ENCODE assay signal across 21 cellular contexts in the genomic region with DNA sequence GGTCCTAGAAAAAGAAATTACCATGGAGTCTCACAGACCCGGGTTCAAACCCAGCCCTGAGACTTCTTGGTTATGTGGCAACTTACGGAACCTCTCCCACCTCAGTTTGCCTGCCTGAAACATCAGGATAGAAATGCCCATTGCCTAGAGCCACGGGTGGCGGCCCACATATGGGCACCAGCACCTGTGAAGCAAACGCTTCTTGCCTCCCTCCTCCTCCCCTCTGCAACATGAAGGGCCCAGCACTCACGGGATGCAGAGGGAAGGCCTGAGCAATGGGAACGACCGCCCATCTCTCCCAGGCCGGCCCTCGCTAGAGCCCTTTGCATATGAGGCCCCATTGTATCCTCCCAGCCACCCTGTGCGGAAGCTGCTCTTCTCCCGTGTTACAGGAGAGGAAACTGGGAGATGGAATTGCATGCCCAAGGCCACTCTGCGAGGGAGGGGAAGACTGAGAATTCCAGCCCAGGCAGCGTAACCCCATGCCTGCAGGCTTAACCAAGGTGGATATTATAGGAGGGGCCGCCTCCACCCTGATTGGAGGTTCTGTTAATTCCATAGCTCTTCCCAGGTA.
DNase-seq lines count a peak whose midpoint lies in the region; ATAC-seq, FAIRE-seq and TF ChIP-seq lines count a peak whose summit lies in the region.
"Had no signal": no experiment of that assay in that cellular context is flagged by ENCODE, and none has a peak within 500 bp of the region (broad histone marks: within the 10 kb centered on the region; RNA-seq: fewer than 3 reads in every experiment).

No MANE protein-coding gene starts in this region.

- 95% methylated on average over 15 of the region's 15 CpGs for WGBS in GM12878 (ENCODE audit: insufficient coverage, insufficient replicate concordance, low lambda C conversion rate, missing lambda C conversion rate)
- 86% methylated on average over 15 of the region's 15 CpGs for WGBS in mesenchymal stem cell

- CTCF ChIA-PET in GM12878 (lab: Yijun Ruan, JAX): interaction anchor here (1.0 kb wide), 1 partner anchor 245 kb away, joined by 3 read pairs; no protein-coding TSS in a partner anchor

- H3K4ac ChIP-seq in mesenchymal stem cell (ENCODE audit: low read depth in 1 of 2, low read length in 2 of 2): no peak overlapping the region

- H2BK5ac ChIP-seq in mesenchymal stem cell (ENCODE audit: low read depth, low read length, poor library complexity, severe bottlenecking): no peak overlapping the region

- TF ChIP-seq POLR2A in GM12878 (IDR thresholded peaks at IDR 0.05; ENCODE audit: low read depth, low read length) (0 out of 2 replicates have a peak, but pooled peaks have one; percentile 19), Peyer's patch (IDR thresholded peaks at IDR 0.05) (no peak)

- intact Hi-C loops in GM12878 (cut with micrococcal nuclease; ENCODE audit: unreplicated experiment): no loop called here

- ATAC-seq in GM12878: no peak
- ATAC-seq in stimulated activated memory B cell treated with anti-CD40 and anti-IgM and Interleukin-4, amounts not matched to agents 10 μg/mL and 1 μg/mL and 100 μg/mL, for 72 hours: no peak
- ATAC-seq in HG02840 (IDR thresholded peaks at IDR 0.05; ENCODE audit: low FRiP score, unreplicated experiment): no peak
- ATAC-seq: HCT116 had no signal

- H3K36me3 Mint-ChIP-seq in T-helper 1 cell treated with Interleukin-12 subunit alpha and Interleukin-12 subunit beta and Interleukin-4 antibody, amounts not matched to agents 30 μg/mL and 1 μg/mL, for 36 hours (ENCODE audit: low read depth): peaks cover 9% of the 10 kb centered on the region
- peaks cover 17% of the 10 kb centered on the region for H3K36me3 Mint-ChIP-seq in stimulated activated memory B cell treated with anti-CD40 and anti-IgM and Interleukin-4, amounts not matched to agents 10 μg/mL and 1 μg/mL and 100 μg/mL, for 72 hours

- BruUV-seq in GM12878 (replicated peaks; lab: Mats Ljungman, UMichigan): no TSS peak

- no peak for DNase-seq in T-helper 1 cell
- DNase-seq in GM12878 (ENCODE audit: low read depth, low spot score): no peak
- DNase-seq in mesenchymal stem cell: no peak
- DNase-seq in Karpas-422: no peak
- DNase-seq in Peyer's patch: no peak
- DNase-seq: AML-193, COR-L47, DMS 273 treated with DMSO at 0.1 percent for 48 hours, GDM1, KG1, MV-4-11, NCI-H1694 treated with DMSO at 0.1 percent for 48 hours, NCI-H510A, NCI-H774, OCI-M1 had no signal

- SMC1A ChIA-PET in GM12878 (lab: Charles Lee; ENCODE audit: uncharacterized antibody, unreplicated experiment): interaction anchor here (0.6 kb wide), 1 partner anchor 145 kb away, joined by 3 read pairs; no protein-coding TSS in a partner anchor

- no peaks in the 10 kb centered on the region for H3K4me1 Mint-ChIP-seq in T-helper 1 cell treated with Interleukin-12 subunit alpha and Interleukin-12 subunit beta and Interleukin-4 antibody, amounts not matched to agents 30 μg/mL and 1 μg/mL, for 36 hours (ENCODE audit: low read depth)
- H3K4me1 Mint-ChIP-seq in stimulated activated memory B cell treated with anti-CD40 and anti-IgM and Interleukin-4, amounts not matched to agents 10 μg/mL and 1 μg/mL and 100 μg/mL, for 72 hours: peaks cover 41% of the 10 kb centered on the region

- H3K4me3 Mint-ChIP-seq in T-helper 1 cell treated with Interleukin-12 subunit alpha and Interleukin-12 subunit beta and Interleukin-4 antibody, amounts not matched to agents 30 μg/mL and 1 μg/mL, for 36 hours: no peak overlapping the region
- no peak overlapping the region for H3K4me3 Mint-ChIP-seq in stimulated activated memory B cell treated with anti-CD40 and anti-IgM and Interleukin-4, amounts not matched to agents 10 μg/mL and 1 μg/mL and 100 μg/mL, for 72 hours

- H3K4me2 ChIP-seq in GM12878 (ENCODE audit: control insufficient read depth, insufficient read depth) (no peak overlapping the region), mesenchymal stem cell (ENCODE audit: low read length, poor library complexity, severe bottlenecking) (no peak overlapping the region), Karpas-422 (ENCODE audit: low read depth, low read length, poor library complexity, severe bottlenecking) (no peak overlapping the region)

- H4K20me1 ChIP-seq in GM12878 (ENCODE audit: control insufficient read depth, insufficient read depth): no peaks in the 10 kb centered on the region
- no peaks in the 10 kb centered on the region for H4K20me1 ChIP-seq in Karpas-422 (ENCODE audit: insufficient read depth, low read depth, low read length)

- no peak for TF ChIP-seq EP300 in GM12878 (IDR thresholded peaks at IDR 0.05; ENCODE audit: borderline replicate concordance in 1 of 2, control insufficient read depth in 1 of 2, low read depth in 2 of 2, low read length in 2 of 2)

- H2BK120ac ChIP-seq in mesenchymal stem cell (ENCODE audit: low read depth, low read length): no peak overlapping the region

- peak overlapping the region; percentile 41 for H3K27ac Mint-ChIP-seq in T-helper 1 cell treated with Interleukin-12 subunit alpha and Interleukin-12 subunit beta and Interleukin-4 antibody, amounts not matched to agents 30 μg/mL and 1 μg/mL, for 36 hours
- peak overlapping the region; percentile 84 for H3K27ac Mint-ChIP-seq in stimulated activated memory B cell treated with anti-CD40 and anti-IgM and Interleukin-4, amounts not matched to agents 10 μg/mL and 1 μg/mL and 100 μg/mL, for 72 hours

- no peak for TF ChIP-seq RAD21 in GM12878 (IDR thresholded peaks at IDR 0.05; ENCODE audit: insufficient read depth, low read depth, low read length)

- no peaks in the 10 kb centered on the region for H3K9me3 ChIP-seq in GM12878 (replicated peaks; ENCODE audit: control insufficient read depth, insufficient read depth, low read length)
- no peaks in the 10 kb centered on the region for H3K9me3 ChIP-seq in mesenchymal stem cell (ENCODE audit: control insufficient read depth, low read length)
- no peaks in the 10 kb centered on the region for H3K9me3 ChIP-seq in Karpas-422 (ENCODE audit: low read length)
- H3K9me3 ChIP-seq in Peyer's patch: no peaks in the 10 kb centered on the region

- H3K36me3 ChIP-seq in GM12878 (ENCODE audit: control insufficient read depth in 2 of 2, insufficient read depth in 2 of 2, low read length in 1 of 2): no peaks in the 10 kb centered on the region; a peak in 1 of 4 replicates
- peaks cover 25 to 37% of the 10 kb centered on the region in 2 experiments for H3K36me3 ChIP-seq in mesenchymal stem cell (ENCODE audit: control insufficient read depth in 1 of 2, insufficient read depth in 2 of 2, low read depth in 1 of 2, low read length in 2 of 2)
- H3K36me3 ChIP-seq in Karpas-422 (ENCODE audit: insufficient read depth, low read length): no peaks in the 10 kb centered on the region
- peaks cover 0 to 9% (median 0%) of the 10 kb centered on the region in 3 donors for H3K36me3 ChIP-seq in Peyer's patch

- no peak overlapping the region for H2AFZ ChIP-seq in GM12878 (ENCODE audit: control insufficient read depth, low read depth, low read length)
- peak overlapping the region; percentile 7 for H2AFZ ChIP-seq in mesenchymal stem cell (ENCODE audit: low read depth, low read length)
- no peak overlapping the region for H2AFZ ChIP-seq in Karpas-422 (ENCODE audit: low read length)

- in situ Hi-C loops in GM12878 (cut with MboI): no loop called here

- H3K23ac ChIP-seq in mesenchymal stem cell (ENCODE audit: low read length in 2 of 2): no peak overlapping the region

- no peak overlapping the region for H3K18ac ChIP-seq in mesenchymal stem cell (ENCODE audit: low read depth in 1 of 2, low read length in 2 of 2)

- H3K79me2 ChIP-seq in GM12878 (ENCODE audit: control insufficient read depth, insufficient read depth, low read length) (no peaks in the 10 kb centered on the region), Karpas-422 (ENCODE audit: low read length) (no peaks in the 10 kb centered on the region)

- no peak overlapping the region for H2BK12ac ChIP-seq in mesenchymal stem cell (ENCODE audit: low read length in 2 of 2)

- FAIRE-seq in GM12878 (lab: Jason Lieb, UNC): no peak

- no peaks in the 10 kb centered on the region for H3K9me3 Mint-ChIP-seq in T-helper 1 cell treated with Interleukin-12 subunit alpha and Interleukin-12 subunit beta and Interleukin-4 antibody, amounts not matched to agents 30 μg/mL and 1 μg/mL, for 36 hours
- no peaks in the 10 kb centered on the region for H3K9me3 Mint-ChIP-seq in stimulated activated memory B cell treated with anti-CD40 and anti-IgM and Interleukin-4, amounts not matched to agents 10 μg/mL and 1 μg/mL and 100 μg/mL, for 72 hours

- no peak overlapping the region for H4K8ac ChIP-seq in mesenchymal stem cell (ENCODE audit: low read length)

- no peak overlapping the region for H3K27ac ChIP-seq in GM12878 (ENCODE audit: control insufficient read depth, insufficient read depth)
- no peak overlapping the region for H3K27ac ChIP-seq in mesenchymal stem cell (ENCODE audit: low read length, poor library complexity, severe bottlenecking)
- no peak overlapping the region for H3K27ac ChIP-seq in Karpas-422 (ENCODE audit: low read length)
- no peak overlapping the region for H3K27ac ChIP-seq in Peyer's patch
- H3K27ac ChIP-seq: 22Rv1, C4-2B had no signal

- H2BK15ac ChIP-seq in mesenchymal stem cell (ENCODE audit: low read depth, poor library complexity, severe bottlenecking): no peak overlapping the region

- TF ChIP-seq CTCF in GM12878 (IDR thresholded peaks at IDR 0.05 in 2 of 3, conservative IDR thresholded peaks at IDR 0.05 in 1 of 3; ENCODE audit: control insufficient read depth in 2 of 3, extremely low read depth in 1 of 3, insufficient read depth in 1 of 3, low read depth in 3 of 3, low read length in 3 of 3): no peak
- TF ChIP-seq CTCF in Peyer's patch (IDR thresholded peaks at IDR 0.05): no peak

- H3K27me3 ChIP-seq in GM12878 (replicated peaks in 1 of 2; ENCODE audit: control insufficient read depth in 2 of 2, insufficient read depth in 2 of 2, low read length in 1 of 2) (no peaks in the 10 kb centered on the region), mesenchymal stem cell (ENCODE audit: control insufficient read depth in 1 of 2, insufficient read depth in 1 of 2, low read length in 2 of 2) (no peaks in the 10 kb centered on the region), Karpas-422 (ENCODE audit: low read length) (no peaks in the 10 kb centered on the region), Peyer's patch (no peaks in the 10 kb centered on the region)

- H3K27me3 Mint-ChIP-seq in T-helper 1 cell treated with Interleukin-12 subunit alpha and Interleukin-12 subunit beta and Interleukin-4 antibody, amounts not matched to agents 30 μg/mL and 1 μg/mL, for 36 hours (ENCODE audit: low read depth): no peaks in the 10 kb centered on the region
- no peaks in the 10 kb centered on the region for H3K27me3 Mint-ChIP-seq in stimulated activated memory B cell treated with anti-CD40 and anti-IgM and Interleukin-4, amounts not matched to agents 10 μg/mL and 1 μg/mL and 100 μg/mL, for 72 hours

- no peaks in the 10 kb centered on the region for H3K9me2 ChIP-seq in Karpas-422 (replicated peaks; ENCODE audit: insufficient read depth, low read length)

- H3K79me1 ChIP-seq in mesenchymal stem cell (replicated peaks; ENCODE audit: low read length, poor library complexity, severe bottlenecking): no peaks in the 10 kb centered on the region

- POLR2A ChIA-PET in GM12878 (lab: Charles Lee): no interaction called here

- H2AK5ac ChIP-seq in mesenchymal stem cell (ENCODE audit: low read length, severe bottlenecking): no peak overlapping the region

- no peak overlapping the region for H4K91ac ChIP-seq in mesenchymal stem cell (ENCODE audit: low read length)

- H3K4me3 ChIP-seq in GM12878: no peak overlapping the region
- H3K4me3 ChIP-seq in mesenchymal stem cell (ENCODE audit: insufficient read depth in 1 of 2, low read depth in 1 of 2, low read length in 2 of 2): no peak overlapping the region
- H3K4me3 ChIP-seq in Karpas-422 (ENCODE audit: low read length): no peak overlapping the region
- no peak overlapping the region for H3K4me3 ChIP-seq in Peyer's patch

- H3K9ac ChIP-seq in GM12878 (ENCODE audit: control insufficient read depth, insufficient read depth, low read length): no peak overlapping the region
- H3K9ac ChIP-seq in mesenchymal stem cell (ENCODE audit: low read length): no peak overlapping the region
- no peak overlapping the region for H3K9ac ChIP-seq in Karpas-422 (ENCODE audit: low read length)

- RAD21 ChIA-PET in GM12878 (lab: Charles Lee; ENCODE audit: unreplicated experiment): no interaction called here

- H3K4me1 ChIP-seq in GM12878 (ENCODE audit: control insufficient read depth, insufficient read depth, low read length) (peaks cover 19% of the 10 kb centered on the region), mesenchymal stem cell (ENCODE audit: control insufficient read depth, insufficient read depth, low read depth, low read length) (peaks cover 27% of the 10 kb centered on the region), Karpas-422 (ENCODE audit: low read length) (peaks cover 45% of the 10 kb centered on the region), Peyer's patch (no peaks in the 10 kb centered on the region)

- H3K14ac ChIP-seq in mesenchymal stem cell (ENCODE audit: low read length in 2 of 2): no peak overlapping the region
